22 cellular contexts compared by ENCODE assay signal in genomic region chrX:102892103-102892502, GRCh38. TPM values are rescaled to one million over a fixed set of nuclear protein-coding genes. Genes with fewer than 3 reads are reported as not detected.
"Had no signal": no experiment of that assay in that cellular context is flagged by ENCODE, and none has a peak within 500 bp of the region (broad histone marks: within the 10 kb centered on the region; RNA-seq: fewer than 3 reads in every experiment).

No MANE protein-coding gene starts in this region.

- H3K4me1 ChIP-seq: body of pancreas, gastrocnemius medialis, left ventricle myocardium inferior, tibial artery had no signal

- H3K27me3 Mint-ChIP-seq: activated CD4-positive, alpha-beta memory T cell treated with anti-CD3 and anti-CD28 coated beads for 36 hours; activated CD4-positive, alpha-beta T cell treated with anti-CD3 and anti-CD28 coated beads for 36 hours; activated CD8-positive, alpha-beta memory T cell treated with anti-CD3 and anti-CD28 coated beads, Interleukin-2, amount 10 ng/mL, durations not matched to agents 7 days and 5 days; activated naive CD8-positive, alpha-beta T cell; central memory CD8-positive, alpha-beta T cell; memory B cell; naive B cell; progenitor cell of endocrine pancreas had no signal

- H3K27ac Mint-ChIP-seq: activated CD4-positive, alpha-beta memory T cell treated with anti-CD3 and anti-CD28 coated beads for 36 hours; activated CD4-positive, alpha-beta T cell treated with anti-CD3 and anti-CD28 coated beads for 36 hours; activated CD8-positive, alpha-beta memory T cell treated with anti-CD3 and anti-CD28 coated beads, Interleukin-2, amount 10 ng/mL, durations not matched to agents 7 days and 5 days; activated naive CD8-positive, alpha-beta T cell; memory B cell; progenitor cell of endocrine pancreas; WTC11 had no signal

- H3K4me1 Mint-ChIP-seq: activated CD4-positive, alpha-beta T cell treated with anti-CD3 and anti-CD28 coated beads for 36 hours; activated CD8-positive, alpha-beta memory T cell treated with anti-CD3 and anti-CD28 coated beads, Interleukin-2, amount 10 ng/mL, durations not matched to agents 7 days and 5 days; central memory CD8-positive, alpha-beta T cell; memory B cell; naive B cell; neural crest cell; WTC11 had no signal

- H3K36me3 Mint-ChIP-seq: activated CD8-positive, alpha-beta memory T cell treated with anti-CD3 and anti-CD28 coated beads, Interleukin-2, amount 10 ng/mL, durations not matched to agents 7 days and 5 days; WTC11 had no signal

- H3K4me3 ChIP-seq: body of pancreas, gastrocnemius medialis, left ventricle myocardium inferior, mucosa of descending colon, tibial artery had no signal

- H3K9me3 Mint-ChIP-seq: activated CD4-positive, alpha-beta memory T cell treated with anti-CD3 and anti-CD28 coated beads for 36 hours; central memory CD8-positive, alpha-beta T cell; memory B cell; naive B cell; WTC11 had no signal

- H3K9me3 ChIP-seq: body of pancreas, gastrocnemius medialis, left ventricle myocardium inferior, mucosa of descending colon, tibial artery had no signal

- H3K36me3 ChIP-seq: gastrocnemius medialis, left ventricle myocardium inferior, tibial artery had no signal

- DNase-seq: activated CD4-positive, alpha-beta memory T cell treated with anti-CD3 and anti-CD28 coated beads for 36 hours; activated CD4-positive, alpha-beta T cell treated with anti-CD3 and anti-CD28 coated beads for 36 hours; activated CD8-positive, alpha-beta memory T cell treated with anti-CD3 and anti-CD28 coated beads, Interleukin-2, amount 10 ng/mL, durations not matched to agents 7 days and 5 days; body of pancreas; effector CD8-positive, alpha-beta T cell; gastrocnemius medialis; head of caudate nucleus; left ventricle myocardium inferior; mucosa of descending colon; naive B cell; stimulated activated CD4-positive, alpha-beta T cell treated with anti-CD3 and anti-CD28 coated beads, Interleukin-12 subunit alpha, Interleukin-12 subunit beta, amount 100 ng/mL, for 4 hours; stimulated activated CD4-positive, alpha-beta T cell treated with anti-CD3 and anti-CD28 coated beads, Interleukin-1b, Interleukin-23, amount 100 ng/mL, for 48 hours; stimulated activated CD8-positive, alpha-beta memory T cell treated with anti-CD3 and anti-CD28 coated beads, Interleukin-4, amount 100 ng/mL, for 48 hours; stimulated activated naive CD4-positive, alpha-beta T cell; tibial artery had no signal

- H3K4me3 Mint-ChIP-seq: activated CD4-positive, alpha-beta memory T cell treated with anti-CD3 and anti-CD28 coated beads for 36 hours; activated CD4-positive, alpha-beta T cell treated with anti-CD3 and anti-CD28 coated beads for 36 hours; activated CD8-positive, alpha-beta memory T cell treated with anti-CD3 and anti-CD28 coated beads, Interleukin-2, amount 10 ng/mL, durations not matched to agents 7 days and 5 days; activated naive CD8-positive, alpha-beta T cell; central memory CD8-positive, alpha-beta T cell; memory B cell; naive B cell; neural crest cell; WTC11 had no signal

- H3K27me3 ChIP-seq: body of pancreas, gastrocnemius medialis, tibial artery had no signal

- H3K27ac ChIP-seq: body of pancreas, gastrocnemius medialis, left ventricle myocardium inferior, tibial artery had no signal

RNA-seq across cellular contexts. Expression of gene RAB40AL, which starts 45.0 kb away (rescaled TPM):
- total RNA-seq: activated CD4-positive, alpha-beta memory T cell treated with anti-CD3 and anti-CD28 coated beads for 36 hours; activated CD4-positive, alpha-beta T cell treated with anti-CD3 and anti-CD28 coated beads for 36 hours; kidney epithelial cell; left ventricle myocardium inferior had no signal
